Comparison of ENCODE assay signal across 15 cellular contexts in the genomic region with DNA sequence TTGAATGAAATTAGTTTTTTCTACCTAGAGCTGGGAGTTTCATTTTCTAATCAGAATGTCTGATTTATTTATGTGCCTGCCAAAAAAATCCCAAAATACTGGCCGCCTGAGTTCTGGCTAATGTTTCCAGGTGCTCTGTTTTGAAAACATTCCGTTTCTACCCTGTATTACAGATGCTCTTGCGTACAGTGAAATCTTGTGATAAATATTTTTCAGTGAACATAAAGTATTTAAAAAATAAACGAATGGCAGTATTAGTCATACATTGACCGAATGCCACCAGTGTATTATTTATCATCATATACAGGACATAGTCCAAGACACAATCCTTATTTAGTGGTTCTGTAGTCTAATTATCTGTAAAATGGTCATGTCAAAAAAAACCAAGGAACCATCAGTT.
A peak's percentile ranks its signal among the peaks of the same experiment; 100 is the strongest.
DNase-seq lines count a peak whose midpoint lies in the region; ATAC-seq, FAIRE-seq and TF ChIP-seq lines count a peak whose summit lies in the region.
"Had no signal": no experiment of that assay in that cellular context is flagged by ENCODE, and none has a peak within 500 bp of the region (broad histone marks: within the 10 kb centered on the region; RNA-seq: fewer than 3 reads in every experiment).

No MANE protein-coding gene starts in this region.

- ATAC-seq in gastroesophageal sphincter (peak; percentile 26), HG02642 (IDR thresholded peaks at IDR 0.05; ENCODE audit: poor library complexity, unreplicated experiment) (no peak)

- no peak for TF ChIP-seq CTCF in gastroesophageal sphincter (IDR thresholded peaks at IDR 0.05)

- peaks cover 33 to 99% (median 39%) of the 10 kb centered on the region in 3 donors for H3K4me1 ChIP-seq in gastroesophageal sphincter
- peaks cover 5 to 6% of the 10 kb centered on the region in 2 donors for H3K4me1 ChIP-seq in small intestine (ENCODE audit: control insufficient read depth in 2 of 2, insufficient read depth in 1 of 2, low read depth in 1 of 2, low read length in 1 of 2)
- H3K4me1 ChIP-seq: HAP-1 had no signal

- no peaks in the 10 kb centered on the region for H3K36me3 ChIP-seq in gastroesophageal sphincter
- no peaks in the 10 kb centered on the region for H3K36me3 ChIP-seq in small intestine (ENCODE audit: control insufficient read depth in 2 of 2, insufficient read depth in 2 of 2, low read length in 2 of 2)
- H3K36me3 ChIP-seq: HAP-1 had no signal

- no peak for FAIRE-seq in small intestine (lab: Jason Lieb, UNC)

- in situ Hi-C loops in ACHN (cut with HindIII; ENCODE audit: low pct_ligation_motif_present, low pct_unique_long_range_greater_than_20kb, low sequenced_read_pairs) = no loop called here

- H3K27ac ChIP-seq in gastroesophageal sphincter (peak overlapping the region; percentile 25 to 87 (median 84)), small intestine (ENCODE audit: low read depth in 1 of 2, low read length in 1 of 2) (no peak overlapping the region)

- no peak for TF ChIP-seq POLR2A in gastroesophageal sphincter (IDR thresholded peaks at IDR 0.05)

- TF ChIP-seq EP300 in gastroesophageal sphincter (IDR thresholded peaks at IDR 0.05) = no peak

- WGBS in gastroesophageal sphincter (ENCODE audit: low coverage in 1 of 2), 2 donors = 25 to 36% methylated on average over 5 of the region's 5 CpGs
- 51 to 54% (median 54%) methylated on average over 5 of the region's 5 CpGs for WGBS in small intestine, 3 donors

- no peak overlapping the region for H3K4me3 ChIP-seq in gastroesophageal sphincter
- H3K4me3 ChIP-seq in small intestine (ENCODE audit: low read depth in 1 of 2, low read length in 2 of 2) = no peak overlapping the region
- H3K4me3 ChIP-seq: HAP-1 had no signal

- peak; percentile 68 for DNase-seq in ELR (ENCODE audit: low read depth)
- DNase-seq in astrocyte of the hippocampus (ENCODE audit: low read depth, low spot score) = peak; percentile 27
- DNase-seq in small intestine = peak; percentile 29
- no peak for DNase-seq in ACHN
- no peak for DNase-seq in occipital lobe (lab: John Stamatoyannopoulos, UW)
- no peak for DNase-seq in NCI-H2171 (lab: John Stamatoyannopoulos, UW)
- DNase-seq: mesendoderm; MV-4-11; NCI-H345; OCI-M1; posterior cingulate gyrus; stimulated activated CD4-positive, alpha-beta T cell treated with anti-CD3 and anti-CD28 coated beads, Interleukin-2, amount 100 ng/mL, for 24 hours had no signal

- H3K27me3 ChIP-seq in gastroesophageal sphincter (no peaks in the 10 kb centered on the region), small intestine (ENCODE audit: control insufficient read depth in 2 of 2, insufficient read depth in 2 of 2, low read length in 2 of 2) (no peaks in the 10 kb centered on the region)

- H3K9me3 ChIP-seq in gastroesophageal sphincter (no peaks in the 10 kb centered on the region), small intestine (ENCODE audit: control insufficient read depth, low read depth) (no peaks in the 10 kb centered on the region)
- H3K9me3 ChIP-seq: HAP-1 had no signal

Comparison
In these comparisons a context has a peak if more than half of its experiments do, and no peak if none do; other contexts are left out.
1. DNase-seq: peak in ELR (single experiment), astrocyte of the hippocampus (single experiment) and small intestine (single experiment); none in ACHN (single experiment), occipital lobe (single experiment) and NCI-H2171 (single experiment).
2. H3K27ac ChIP-seq: peak in gastroesophageal sphincter (4 of 4); none in small intestine (0 of 2).